Comparison of ENCODE assay signal across 9 cellular contexts in genomic region chr6:157561929-157562810, GRCh38.
A peak's percentile ranks its signal among the peaks of the same experiment; 100 is the strongest.
DNase-seq lines count a peak whose midpoint lies in the region; ATAC-seq and TF ChIP-seq lines count a peak whose summit lies in the region.
"Had no signal": no experiment of that assay in that cellular context is flagged by ENCODE, and none has a peak within 500 bp of the region (broad histone marks: within the 10 kb centered on the region; RNA-seq: fewer than 3 reads in every experiment).

No MANE protein-coding gene starts in this region.

- CTCF ChIA-PET in activated CD8-positive, alpha-beta memory T cell treated with anti-CD3 and anti-CD28 coated beads, Interleukin-2, amount 10 ng/mL, durations not matched to agents 7 days and 5 days (lab: Charles Lee), result interaction anchor here (0.9 to 2.3 kb wide), 3 partner anchors 9 to 24 kb away, joined by 3 to 5 read pairs (median 4); no protein-coding TSS in a partner anchor

- no peaks in the 10 kb centered on the region for H3K9me3 Mint-ChIP-seq in activated CD8-positive, alpha-beta memory T cell treated with anti-CD3 and anti-CD28 coated beads, Interleukin-2, amount 10 ng/mL, durations not matched to agents 7 days and 5 days (ENCODE audit: low read depth)

- no peak for ATAC-seq in activated CD8-positive, alpha-beta memory T cell treated with anti-CD3 and anti-CD28 coated beads, Interleukin-2, amount 10 ng/mL, durations not matched to agents 7 days and 5 days
- ATAC-seq in HG02763 (IDR thresholded peaks at IDR 0.05; ENCODE audit: unreplicated experiment), result peak; percentile 36
- peak; percentile 25 for ATAC-seq in stimulated activated naive CD8-positive, alpha-beta T cell treated with anti-CD3 and anti-CD28 coated beads, Interleukin-15, Interleukin-2, amounts not matched to agents 100 U/mL and 50 U/mL, for 24 hours
- no peak for ATAC-seq in body of pancreas
- ATAC-seq: activated CD4-positive, CD25-positive, alpha-beta regulatory T cell treated with anti-CD3 and anti-CD28 coated beads, Interleukin-2, amount 50 U/mL, for 24 hours had no signal

- intact Hi-C loops in body of pancreas (cut with DNase I), result no loop called here

- peaks cover 13% of the 10 kb centered on the region for H3K36me3 Mint-ChIP-seq in activated CD8-positive, alpha-beta memory T cell treated with anti-CD3 and anti-CD28 coated beads, Interleukin-2, amount 10 ng/mL, durations not matched to agents 7 days and 5 days

- peaks cover 12% of the 10 kb centered on the region for H3K4me1 ChIP-seq in body of pancreas

- no peak overlapping the region for H3K27ac ChIP-seq in body of pancreas

- H3K4me3 Mint-ChIP-seq in activated CD8-positive, alpha-beta memory T cell treated with anti-CD3 and anti-CD28 coated beads, Interleukin-2, amount 10 ng/mL, durations not matched to agents 7 days and 5 days, result no peak overlapping the region

- no peak for DNase-seq in activated CD8-positive, alpha-beta memory T cell treated with anti-CD3 and anti-CD28 coated beads, Interleukin-2, amount 10 ng/mL, durations not matched to agents 7 days and 5 days
- DNase-seq in activated CD8-positive, alpha-beta memory T cell treated with anti-CD3 and anti-CD28 coated beads, Interleukin-2, amount 50 U/mL, for 4 hours, result no peak
- DNase-seq in NAMALWA (ENCODE audit: low spot score) (peak; percentile 77), Kasumi-1 (lab: John Stamatoyannopoulos, UW) (no peak), body of pancreas (no peak), nucleus accumbens (lab: John Stamatoyannopoulos, UW) (no peak)
- DNase-seq in stimulated activated naive CD8-positive, alpha-beta T cell treated with anti-CD3 and anti-CD28 coated beads, Interleukin-15, Interleukin-2, amounts not matched to agents 100 U/mL and 50 U/mL, for 24 hours, result no peak

- no peaks in the 10 kb centered on the region for H3K27me3 ChIP-seq in body of pancreas

- no peak for TF ChIP-seq CTCF in body of pancreas (IDR thresholded peaks at IDR 0.05)

- no peak overlapping the region for H3K4me3 ChIP-seq in body of pancreas

- TF ChIP-seq POLR2A in body of pancreas (IDR thresholded peaks at IDR 0.05), result no peak

- peaks cover 16% of the 10 kb centered on the region for H3K27me3 Mint-ChIP-seq in activated CD8-positive, alpha-beta memory T cell treated with anti-CD3 and anti-CD28 coated beads, Interleukin-2, amount 10 ng/mL, durations not matched to agents 7 days and 5 days

- H3K36me3 ChIP-seq in body of pancreas (replicated peaks in 1 of 2; ENCODE audit: insufficient read depth in 1 of 2, low read depth in 2 of 2), result no peaks in the 10 kb centered on the region

- H3K4me1 Mint-ChIP-seq in activated CD8-positive, alpha-beta memory T cell treated with anti-CD3 and anti-CD28 coated beads, Interleukin-2, amount 10 ng/mL, durations not matched to agents 7 days and 5 days, result peaks cover 69% of the 10 kb centered on the region

- H3K9me3 ChIP-seq in body of pancreas, result no peaks in the 10 kb centered on the region

- H3K27ac Mint-ChIP-seq in activated CD8-positive, alpha-beta memory T cell treated with anti-CD3 and anti-CD28 coated beads, Interleukin-2, amount 10 ng/mL, durations not matched to agents 7 days and 5 days, result peak overlapping the region; percentile 41

- 87 to 92% methylated on average over 8 to 14 of the region's 15 CpGs for WGBS in body of pancreas, 2 donors

Comparison
In these comparisons a context has a peak if more than half of its experiments do, and no peak if none do; other contexts are left out.
1. ATAC-seq: peak in HG02763 (single experiment) and stimulated activated naive CD8-positive, alpha-beta T cell treated with anti-CD3 and anti-CD28 coated beads, Interleukin-15, Interleukin-2, amounts not matched to agents 100 U/mL and 50 U/mL, for 24 hours (single experiment); none in activated CD8-positive, alpha-beta memory T cell treated with anti-CD3 and anti-CD28 coated beads, Interleukin-2, amount 10 ng/mL, durations not matched to agents 7 days and 5 days (single experiment) and body of pancreas (single experiment).